In genomic region chr11:71444811-71445210, GRCh38 we compare ENCODE assay signal across 29 cellular contexts.
"Had no signal": no experiment of that assay in that cellular context is flagged by ENCODE, and none has a peak within 500 bp of the region (broad histone marks: within the 10 kb centered on the region; RNA-seq: fewer than 3 reads in every experiment).

No MANE protein-coding gene starts in this region.

- H3K27me3 ChIP-seq: gastroesophageal sphincter, heart left ventricle, spleen, testis, tibial artery, upper lobe of left lung had no signal

- H3K27ac Mint-ChIP-seq: dendritic cell treated with granulocyte-macrophage colony-stimulating factor and Interleukin-4, amounts not matched to agents 40 ng/mL and 50 ng/mL, for 4 days; endodermal cell; memory B cell; nephron progenitor cell; stimulated activated memory B cell treated with anti-CD40 and anti-IgM and Interleukin-4, amounts not matched to agents 10 μg/mL and 1 μg/mL and 100 μg/mL, for 72 hours had no signal

- H3K27me3 Mint-ChIP-seq: dendritic cell treated with granulocyte-macrophage colony-stimulating factor and Interleukin-4, amounts not matched to agents 40 ng/mL and 50 ng/mL, for 4 days; memory B cell; naive thymus-derived CD8-positive, alpha-beta T cell; stimulated activated memory B cell treated with anti-CD40 and anti-IgM and Interleukin-4, amounts not matched to agents 10 μg/mL and 1 μg/mL and 100 μg/mL, for 72 hours had no signal

- H3K4me1 ChIP-seq: psoas muscle had no signal

- FAIRE-seq: colon, islet of Langerhans, urothelium cell line had no signal

- H3K4me3 Mint-ChIP-seq: dendritic cell treated with granulocyte-macrophage colony-stimulating factor and Interleukin-4, amounts not matched to agents 40 ng/mL and 50 ng/mL, for 4 days; endodermal cell; memory B cell; naive thymus-derived CD8-positive, alpha-beta T cell; nephron progenitor cell; stimulated activated memory B cell treated with anti-CD40 and anti-IgM and Interleukin-4, amounts not matched to agents 10 μg/mL and 1 μg/mL and 100 μg/mL, for 72 hours had no signal

- H3K4me3 ChIP-seq: gastroesophageal sphincter, heart left ventricle, lung, psoas muscle, skin epidermis, spleen, testis, tibial artery, upper lobe of left lung had no signal

- H3K9me3 ChIP-seq: gastroesophageal sphincter, psoas muscle, testis, tibial artery, upper lobe of left lung had no signal

- ATAC-seq: esophagus mucosa; gastroesophageal sphincter; heart left ventricle; left ventricle myocardium superior; naive thymus-derived CD8-positive, alpha-beta T cell; psoas muscle; right cardiac atrium; stimulated activated memory B cell treated with anti-CD40 and anti-IgM and Interleukin-4, amounts not matched to agents 10 μg/mL and 1 μg/mL and 100 μg/mL, for 72 hours; stimulated activated naive CD8-positive, alpha-beta T cell treated with anti-CD3 and anti-CD28 coated beads, Interleukin-15, Interleukin-2, amounts not matched to agents 100 U/mL and 50 U/mL, for 24 hours had no signal

- H3K27ac ChIP-seq: epithelial cell of prostate, gastroesophageal sphincter, heart left ventricle, psoas muscle, skin epidermis, spleen, testis, tibial artery, upper lobe of left lung had no signal

- DNase-seq: effector CD8-positive, alpha-beta T cell; endodermal cell; foreskin fibroblast; heart left ventricle; hippocampal formation; left ventricle myocardium superior; nephron progenitor cell; nucleus accumbens; psoas muscle; spleen; stimulated activated CD4-positive, alpha-beta T cell treated with anti-CD3 and anti-CD28 coated beads, Interleukin-4, amount 100 ng/mL, for 4 hours; stimulated activated naive CD8-positive, alpha-beta T cell treated with anti-CD3 and anti-CD28 coated beads, Interleukin-15, Interleukin-2, amounts not matched to agents 100 U/mL and 50 U/mL, for 24 hours; substantia nigra; testis; tibial artery; upper lobe of left lung had no signal
